Comparison of ENCODE assay signal across 15 cellular contexts in the genomic region with DNA sequence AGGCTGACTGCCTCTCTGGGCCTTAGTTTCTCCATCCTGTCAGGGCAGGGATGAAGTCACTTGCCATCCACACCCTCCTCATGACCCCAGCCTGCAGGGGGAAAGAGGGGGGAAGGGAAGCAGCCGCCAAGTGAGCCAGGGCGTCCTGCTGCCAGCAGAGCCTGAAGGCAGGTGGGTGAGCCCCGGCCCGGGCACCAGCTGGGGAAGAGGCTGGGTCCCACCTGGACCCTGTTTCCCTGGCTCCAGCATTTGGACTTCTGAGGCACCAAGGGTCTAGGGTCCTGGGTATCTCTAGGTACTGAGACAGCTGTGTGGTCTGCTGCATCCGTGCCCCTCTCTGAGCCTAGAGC. TPM values are rescaled to one million over a fixed set of nuclear protein-coding genes. Genes with fewer than 3 reads are reported as not detected.
DNase-seq lines count a peak whose midpoint lies in the region; ATAC-seq and TF ChIP-seq lines count a peak whose summit lies in the region.
"Had no signal": no experiment of that assay in that cellular context is flagged by ENCODE, and none has a peak within 500 bp of the region (broad histone marks: within the 10 kb centered on the region; RNA-seq: fewer than 3 reads in every experiment).

No MANE protein-coding gene starts in this region.

- no peaks in the 10 kb centered on the region for H3K9me3 Mint-ChIP-seq in activated CD8-positive, alpha-beta T cell treated with anti-CD3 and anti-CD28 coated beads for 36 hours

- no peaks in the 10 kb centered on the region for H3K36me3 Mint-ChIP-seq in activated CD8-positive, alpha-beta T cell treated with anti-CD3 and anti-CD28 coated beads for 36 hours (ENCODE audit: low read depth)

- intact Hi-C loops in heart right ventricle (cut with DNase I) (loop anchor here in 4 of 10 donors (5.0 to 10.0 kb wide), 3 partner anchors 47 to 235 kb away; a partner anchor contains a TSS), Right ventricle myocardium inferior (cut with DNase I) (loop anchor here (5.0 kb wide), 1 partner anchor 65 kb away; no protein-coding TSS in a partner anchor), vagina (cut with DNase I) (no loop called here), thyroid gland (cut with DNase I) (no loop called here)
- intact Hi-C loops in activated CD8-positive, alpha-beta T cell treated with anti-CD3 and anti-CD28 coated beads for 36 hours (cut with micrococcal nuclease), result no loop called here

- no peaks in the 10 kb centered on the region for H4K20me1 ChIP-seq in hepatocyte (ENCODE audit: insufficient read depth, poor library complexity, severe bottlenecking)

- H3K4me3 ChIP-seq in heart right ventricle, result peak overlapping the region in 7 of 10 donors; percentile 62 to 74 (median 66)
- peak overlapping the region; percentile 50 for H3K4me3 ChIP-seq in hepatocyte
- peak overlapping the region; percentile 55 to 59 for H3K4me3 ChIP-seq in vagina
- no peak overlapping the region for H3K4me3 ChIP-seq in H7 (ENCODE audit: insufficient read depth, low read depth, low read length)
- H3K4me3 ChIP-seq in thyroid gland (replicated peaks in 1 of 3), result no peak overlapping the region

- H3K36me3 ChIP-seq in heart right ventricle, result no peaks in the 10 kb centered on the region
- no peaks in the 10 kb centered on the region for H3K36me3 ChIP-seq in hepatocyte (replicated peaks; ENCODE audit: insufficient read depth, low read depth)
- no peaks in the 10 kb centered on the region for H3K36me3 ChIP-seq in vagina
- H3K36me3 ChIP-seq in H7 (replicated peaks; ENCODE audit: control insufficient read depth, insufficient read depth, low read length), result no peaks in the 10 kb centered on the region
- H3K36me3 ChIP-seq in thyroid gland, result no peaks in the 10 kb centered on the region
- H3K36me3 ChIP-seq: upper lobe of right lung had no signal

- H3K27me3 ChIP-seq in heart right ventricle (peaks cover 0 to 58% (median 14%) of the 10 kb centered on the region in 7 donors), hepatocyte (no peaks in the 10 kb centered on the region), vagina (no peaks in the 10 kb centered on the region), H7 (ENCODE audit: control insufficient read depth, insufficient read depth, low read length) (peaks cover 37% of the 10 kb centered on the region), thyroid gland (peaks cover 6% of the 10 kb centered on the region)

- TF ChIP-seq POLR2A in vagina (IDR thresholded peaks at IDR 0.05) (no peak), thyroid gland (IDR thresholded peaks at IDR 0.05) (no peak)

- H3K27ac Mint-ChIP-seq in activated CD8-positive, alpha-beta T cell treated with anti-CD3 and anti-CD28 coated beads for 36 hours, result no peak overlapping the region

- H3K4me1 ChIP-seq in heart right ventricle (peaks cover 7 to 64% (median 26%) of the 10 kb centered on the region in 9 donors), hepatocyte (ENCODE audit: insufficient read depth) (peaks cover 35% of the 10 kb centered on the region), vagina (peaks cover 60% of the 10 kb centered on the region), thyroid gland (peaks cover 0 to 21% of the 10 kb centered on the region in 2 donors)

- peaks cover 13% of the 10 kb centered on the region for H3K27me3 Mint-ChIP-seq in activated CD8-positive, alpha-beta T cell treated with anti-CD3 and anti-CD28 coated beads for 36 hours

- H2AFZ ChIP-seq in hepatocyte, result no peak overlapping the region

- H3K4me1 Mint-ChIP-seq in activated CD8-positive, alpha-beta T cell treated with anti-CD3 and anti-CD28 coated beads for 36 hours (ENCODE audit: low read depth), result peaks cover 13% of the 10 kb centered on the region

- ATAC-seq in heart right ventricle (no peak), Right ventricle myocardium inferior (no peak)
- no peak for ATAC-seq in activated CD8-positive, alpha-beta T cell treated with anti-CD3 and anti-CD28 coated beads for 36 hours
- ATAC-seq: upper lobe of right lung had no signal

- H3K9me3 ChIP-seq in heart right ventricle (peaks cover 0 to 6% (median 0%) of the 10 kb centered on the region in 11 donors), hepatocyte (ENCODE audit: low read depth) (no peaks in the 10 kb centered on the region), vagina (no peaks in the 10 kb centered on the region), thyroid gland (no peaks in the 10 kb centered on the region)
- H3K9me3 ChIP-seq: upper lobe of right lung had no signal

- no peaks in the 10 kb centered on the region for H3K9me2 ChIP-seq in hepatocyte (replicated peaks; ENCODE audit: insufficient read depth)

- CTCF ChIA-PET in activated CD8-positive, alpha-beta T cell treated with anti-CD3 and anti-CD28 coated beads for 36 hours (lab: Charles Lee), result interaction anchor here (0.7 to 0.9 kb wide), 2 partner anchors 9 to 34 kb away, joined by 3 read pairs; no protein-coding TSS in a partner anchor

- TF ChIP-seq CTCF in heart right ventricle (IDR thresholded peaks at IDR 0.05) (no peak), hepatocyte (IDR thresholded peaks at IDR 0.05; ENCODE audit: poor library complexity) (no peak), vagina (IDR thresholded peaks at IDR 0.05) (no peak), thyroid gland (IDR thresholded peaks at IDR 0.05) (no peak)
- TF ChIP-seq CTCF in activated CD8-positive, alpha-beta T cell treated with anti-CD3 and anti-CD28 coated beads for 36 hours (IDR thresholded peaks at IDR 0.05), result no peak

- peak overlapping the region; percentile 66 for H3K4me3 Mint-ChIP-seq in activated CD8-positive, alpha-beta T cell treated with anti-CD3 and anti-CD28 coated beads for 36 hours

- peak overlapping the region; percentile 99 for H3K4me2 ChIP-seq in hepatocyte

- POLR2A ChIA-PET in activated CD8-positive, alpha-beta T cell treated with anti-CD3 and anti-CD28 coated beads for 36 hours (lab: Charles Lee), result interaction anchor here (0.6 kb wide), 1 partner anchor 18 kb away, joined by 3 read pairs; no protein-coding TSS in a partner anchor

- no peak for DNase-seq in heart right ventricle
- DNase-seq in Right ventricle myocardium inferior (ENCODE audit: missing footprints), result no peak
- DNase-seq in activated CD8-positive, alpha-beta T cell treated with anti-CD3 and anti-CD28 coated beads for 36 hours, result no peak
- DNase-seq in hepatocyte (ENCODE audit: low spot score), result no peak
- no peak for DNase-seq in vagina (ENCODE audit: extremely low spot score in 2 of 2)
- no peak for DNase-seq in H7
- no peak for DNase-seq in NCI-H146 (lab: John Stamatoyannopoulos, UW)
- DNase-seq in thyroid gland, result no peak
- DNase-seq: AML-193, anterior cingulate cortex, NCI-H1048, NCI-H524, upper lobe of right lung had no signal

- 28 to 29% methylated on average over 5 of the region's 5 CpGs for WGBS in heart right ventricle, 2 donors
- WGBS in hepatocyte (ENCODE audit: low lambda C conversion rate, missing lambda C conversion rate), result 75% methylated on average over 4 of the region's 5 CpGs
- 12 to 60% methylated on average over 1 to 3 of the region's 5 CpGs for WGBS in thyroid gland, 2 donors

- H3K27ac ChIP-seq in heart right ventricle, result peak overlapping the region in 7 of 10 donors; percentile 85 to 97 (median 93)
- H3K27ac ChIP-seq in hepatocyte, result peak overlapping the region; percentile 98
- H3K27ac ChIP-seq in vagina, result peak overlapping the region; percentile 87
- no peak overlapping the region for H3K27ac ChIP-seq in thyroid gland
- H3K27ac ChIP-seq: SK-N-MC, upper lobe of right lung had no signal

- H3K79me2 ChIP-seq in hepatocyte, result peaks cover 13% of the 10 kb centered on the region

RNA-seq across cellular contexts. Expression of a gene that starts 0.9 kb away (rescaled TPM):
- total RNA-seq in heart right ventricle, result 10 to 100 TPM; 16.7 to 69.4 (median 38.4) TPM
- 10 to 100 TPM; 26.0 to 30.9 TPM for polyA plus RNA-seq in heart right ventricle
- total RNA-seq in Right ventricle myocardium inferior, result 22.9 TPM
- total RNA-seq in activated CD8-positive, alpha-beta T cell treated with anti-CD3 and anti-CD28 coated beads for 36 hours, result 1 to 10 TPM; 1.3 TPM
- 8.3 and 11.2 TPM in 2 replicates for total RNA-seq in hepatocyte
- polyA plus RNA-seq in hepatocyte, result 33.6 and 45.5 TPM in 2 replicates
- 22.6 TPM for total RNA-seq in vagina
- 0.21 and 0.52 TPM in 2 replicates for total RNA-seq in H7 (2014; rRNA removed; shearing (Covaris generic))
- 1 to 10 TPM in 2 of 4 donors, under 1 TPM in 2; 0.27 to 5.1 (median 2.5) TPM for total RNA-seq in thyroid gland

RNA-seq across cellular contexts. Expression of a gene that starts 11.9 kb away (rescaled TPM):
- total RNA-seq in heart right ventricle, result under 1 TPM in 1 of 10 donors, not detected in 9; 0.11 TPM
- under 1 TPM in 1 of 2 donors, not detected in 1; 0.57 TPM for polyA plus RNA-seq in heart right ventricle
- total RNA-seq in Right ventricle myocardium inferior, result not detected
- total RNA-seq in activated CD8-positive, alpha-beta T cell treated with anti-CD3 and anti-CD28 coated beads for 36 hours, result not detected
- total RNA-seq in hepatocyte, result not detected in 2 replicates
- polyA plus RNA-seq in hepatocyte, result 0.12 and 0.53 TPM in 2 replicates
- total RNA-seq in vagina, result 0.49 TPM
- 0.14 and 0.18 TPM in 2 replicates for total RNA-seq in H7 (2014; rRNA removed; shearing (Covaris generic))
- total RNA-seq in thyroid gland, result not detected
- total RNA-seq: renal cortical epithelial cell, upper lobe of right lung had no signal

RNA-seq across cellular contexts. Expression of a gene that starts 21.0 kb away (rescaled TPM):
- total RNA-seq in heart right ventricle, result 1 to 10 TPM; 1.8 to 4.6 (median 3.3) TPM
- polyA plus RNA-seq in heart right ventricle, result 1 to 10 TPM; 4.8 to 5.0 TPM
- total RNA-seq in Right ventricle myocardium inferior, result 1.1 TPM
- total RNA-seq in activated CD8-positive, alpha-beta T cell treated with anti-CD3 and anti-CD28 coated beads for 36 hours, result 1 to 10 TPM; 2.0 to 2.4 TPM
- 80.8 and 88.9 TPM in 2 replicates for total RNA-seq in hepatocyte
- polyA plus RNA-seq in hepatocyte, result 179 and 218 TPM in 2 replicates
- 6.1 TPM for total RNA-seq in vagina
- 3.1 and 4.5 TPM in 2 replicates for total RNA-seq in H7 (2014; rRNA removed; shearing (Covaris generic))
- 1 to 10 TPM; 4.2 to 8.5 (median 5.9) TPM for total RNA-seq in thyroid gland

RNA-seq across cellular contexts. Expression of a gene that starts 21.8 kb away (rescaled TPM):
- 1 to 10 TPM in 8 of 10 donors, under 1 TPM in 2; 0.38 to 3.0 (median 1.4) TPM for total RNA-seq in heart right ventricle
- 1 to 10 TPM; 1.1 to 3.9 TPM for polyA plus RNA-seq in heart right ventricle
- 0.89 TPM for total RNA-seq in Right ventricle myocardium inferior
- total RNA-seq in activated CD8-positive, alpha-beta T cell treated with anti-CD3 and anti-CD28 coated beads for 36 hours, result 1 to 10 TPM; 4.4 to 4.7 TPM
- 2.8 and 7.7 TPM in 2 replicates for total RNA-seq in hepatocyte
- polyA plus RNA-seq in hepatocyte, result 9.6 and 16.2 TPM in 2 replicates
- total RNA-seq in vagina, result 5.4 TPM
- total RNA-seq in H7 (2014; rRNA removed; shearing (Covaris generic)), result 5.5 and 9.6 TPM in 2 replicates
- 10 to 100 TPM in 1 of 4 donors, 1 to 10 TPM in 3; 2.8 to 10.4 (median 6.3) TPM for total RNA-seq in thyroid gland

RNA-seq across cellular contexts. Expression of a gene that starts 32.9 kb away (rescaled TPM):
- total RNA-seq in heart right ventricle, result 10 to 100 TPM; 12.7 to 19.9 (median 15.2) TPM
- 10 to 100 TPM; 28.4 to 29.8 TPM for polyA plus RNA-seq in heart right ventricle
- total RNA-seq in Right ventricle myocardium inferior, result 21.5 TPM
- 10 to 100 TPM; 21.3 to 21.5 TPM for total RNA-seq in activated CD8-positive, alpha-beta T cell treated with anti-CD3 and anti-CD28 coated beads for 36 hours
- 36.3 and 36.4 TPM in 2 replicates for total RNA-seq in hepatocyte
- polyA plus RNA-seq in hepatocyte, result 43.6 and 65.0 TPM in 2 replicates
- total RNA-seq in vagina, result 25.0 TPM
- total RNA-seq in H7 (2014; rRNA removed; shearing (Covaris generic)), result 57.2 and 75.3 TPM in 2 replicates
- total RNA-seq in thyroid gland, result 10 to 100 TPM; 47.0 to 64.9 (median 56.5) TPM

Comparison
In these comparisons a context has a peak if more than half of its experiments do, and no peak if none do; other contexts are left out.
1. H3K27ac ChIP-seq: peak in heart right ventricle (7 of 10), hepatocyte (single experiment) and vagina (single experiment); none in thyroid gland (0 of 3).
2. H3K4me3 ChIP-seq: peak in heart right ventricle (7 of 10), hepatocyte (single experiment) and vagina (2 of 2); none in H7 (single experiment) and thyroid gland (0 of 3).